ENCODE assay signal across 8 cellular contexts in genomic region chr17:58517378-58517927, GRCh38. TPM values are rescaled to one million over a fixed set of nuclear protein-coding genes. Genes with fewer than 3 reads are reported as not detected.
DNase-seq lines count a peak whose midpoint lies in the region; ATAC-seq and TF ChIP-seq lines count a peak whose summit lies in the region.

No MANE protein-coding gene starts in this region.

- H3K4me1 ChIP-seq in OCI-LY7 (ENCODE audit: insufficient read depth, low read length, poor library complexity, severe bottlenecking) (peaks cover 63% of the 10 kb centered on the region), esophagus muscularis mucosa (peaks cover 33 to 67% (median 64%) of the 10 kb centered on the region in 4 donors)

- peaks cover 5% of the 10 kb centered on the region for H3K36me3 ChIP-seq in OCI-LY7 (ENCODE audit: insufficient read depth, low read length)
- H3K36me3 ChIP-seq in esophagus muscularis mucosa, result peaks cover 0 to 8% (median 4%) of the 10 kb centered on the region in 4 donors

- peak overlapping the region; percentile 59 for H3K27ac ChIP-seq in OCI-LY7 (ENCODE audit: low read depth, low read length, poor library complexity, severe bottlenecking)
- peak overlapping the region; percentile 91 to 99 (median 94) for H3K27ac ChIP-seq in esophagus muscularis mucosa (replicated peaks in 1 of 4)

- TF ChIP-seq CTCF in OCI-LY7 (conservative IDR thresholded peaks at IDR 0.05; ENCODE audit: low read length) (no peak), esophagus muscularis mucosa (IDR thresholded peaks at IDR 0.05) (no peak), retinal pigment epithelial cell (conservative IDR thresholded peaks at IDR 0.05; ENCODE audit: low read depth, low read length) (no peak)

- peak; percentile 6 for TF ChIP-seq EP300 in esophagus muscularis mucosa (IDR thresholded peaks at IDR 0.05)

- DNase-seq in OCI-LY7 (ENCODE audit: low spot score) (no peak), esophagus muscularis mucosa (ENCODE audit: extremely low spot score) (no peak), retinal pigment epithelial cell (ENCODE audit: low read depth) (no peak), activated gamma-delta T cell (lab: John Stamatoyannopoulos, UW) (no peak), occipital lobe (lab: John Stamatoyannopoulos, UW) (no peak)

- ATAC-seq in HG03045 (IDR thresholded peaks at IDR 0.05; ENCODE audit: unreplicated experiment) (no peak), HG03139 (IDR thresholded peaks at IDR 0.05; ENCODE audit: unreplicated experiment) (no peak)

- POLR2A ChIA-PET in OCI-LY7 (lab: Charles Lee), result interaction anchor here (2.5 kb wide), 1 partner anchor 114 kb away, joined by 22 read pairs; no protein-coding TSS in a partner anchor

- no peaks in the 10 kb centered on the region for H3K9me2 ChIP-seq in OCI-LY7 (ENCODE audit: insufficient read depth, low read length)

- WGBS in esophagus muscularis mucosa, result 1% methylated on average over 22 of the region's 27 CpGs

- BruUV-seq in OCI-LY7 (replicated peaks; lab: Mats Ljungman, UMichigan), result TSS peak; percentile 57

- H3K79me2 ChIP-seq in OCI-LY7 (ENCODE audit: insufficient read depth, low read depth, low read length), result peaks cover 22% of the 10 kb centered on the region; the same call in 1 of the 2 replicates

- TF ChIP-seq POLR2A in GM19099 (IDR thresholded peaks at IDR 0.05; ENCODE audit: extremely low read depth, insufficient read length, low read depth) (peak; percentile 83), esophagus muscularis mucosa (IDR thresholded peaks at IDR 0.05; ENCODE audit: low read depth) (no peak)

- H2AFZ ChIP-seq in OCI-LY7 (ENCODE audit: low read length), result no peak overlapping the region

- H4K20me1 ChIP-seq in OCI-LY7 (ENCODE audit: insufficient read depth, low read length), result 0 out of 2 replicates have a peak, but pooled peaks cover 4% of the 10 kb centered on the region

- intact Hi-C loops in OCI-LY7 (cut with micrococcal nuclease; ENCODE audit: unreplicated experiment), result loop anchor here (5.0 to 10.0 kb wide), 2 partner anchors 175 to 177 kb away; partner anchors contain the start of genes RAD51C and TEX14
- intact Hi-C loops in esophagus muscularis mucosa (cut with DNase I), result loop anchor here (5.0 to 10.0 kb wide), 3 partner anchors 115 to 637 kb away; partner anchors contain the start of genes PRR11, SKA2 and SUPT4H1

- CTCF ChIA-PET in OCI-LY7 (lab: Charles Lee; ENCODE audit: unreplicated experiment), result no interaction called here

- peak overlapping the region; percentile 86 for H3K4me3 ChIP-seq in OCI-LY7 (ENCODE audit: low read depth, low read length, poor library complexity, severe bottlenecking)
- H3K4me3 ChIP-seq in esophagus muscularis mucosa, result peak overlapping the region; percentile 65 to 79 (median 78)
- H3K4me3 ChIP-seq in retinal pigment epithelial cell (ENCODE audit: low read length), result peak overlapping the region; percentile 78

- H3K9me3 ChIP-seq in OCI-LY7 (ENCODE audit: low read length) (no peaks in the 10 kb centered on the region), esophagus muscularis mucosa (no peaks in the 10 kb centered on the region)

- peak overlapping the region; percentile 91 for H3K4me2 ChIP-seq in OCI-LY7 (ENCODE audit: low read length)

- H3K27me3 ChIP-seq in esophagus muscularis mucosa, result no peaks in the 10 kb centered on the region

RNA-seq across cellular contexts. Expression of gene MTMR4, which starts 3.0 kb away (rescaled TPM):
- total RNA-seq in OCI-LY7 (2014; rRNA removed; shearing (Covaris generic)), result 37.0 and 37.8 TPM in 2 replicates
- total RNA-seq in OCI-LY7 (2022) (51.0 and 61.1 TPM in 2 replicates), esophagus muscularis mucosa (10 to 100 TPM; 24.4 to 29.9 (median 28.4) TPM), occipital lobe (119 TPM)

RNA-seq across cellular contexts. Expression of gene HSF5, which starts 29.2 kb away (rescaled TPM):
- total RNA-seq in OCI-LY7 (2014; rRNA removed; shearing (Covaris generic)), result 0.22 TPM in 1 of 2 replicates, not detected in the other
- total RNA-seq in OCI-LY7 (2022), result not detected in 2 replicates
- total RNA-seq in esophagus muscularis mucosa, result under 1 TPM in 2 of 4 donors, not detected in 2; under 0.01 to 0.13 TPM
- 0.16 TPM for total RNA-seq in occipital lobe
